ENCODE assay signal across 8 cellular contexts in genomic region chr13:28140433-28141125, GRCh38. TPM values are rescaled to one million over a fixed set of nuclear protein-coding genes. Genes with fewer than 3 reads are reported as not detected.
A peak's percentile ranks its signal among the peaks of the same experiment; 100 is the strongest.
DNase-seq lines count a peak whose midpoint lies in the region; ATAC-seq and TF ChIP-seq lines count a peak whose summit lies in the region.

No MANE protein-coding gene starts in this region.

- no peaks in the 10 kb centered on the region for H3K9me2 ChIP-seq in SK-N-SH

- H3K4me1 ChIP-seq in SK-N-SH (ENCODE audit: control insufficient read depth in 1 of 2, insufficient read depth in 2 of 2, low read depth in 1 of 2, low read length in 1 of 2): peaks cover 0 to 6% of the 10 kb centered on the region in 2 experiments; a peak in 3 of 4 replicates

- no peaks in the 10 kb centered on the region for H3K9me3 Mint-ChIP-seq in stimulated activated naive B cell treated with anti-CD40 and anti-IgM and Interleukin-4, amounts not matched to agents 10 μg/mL and 1 μg/mL and 100 μg/mL, for 72 hours

- peak overlapping the region; percentile 80 to 91 for H3K4me3 Mint-ChIP-seq in stimulated activated naive B cell treated with anti-CD40 and anti-IgM and Interleukin-4, amounts not matched to agents 10 μg/mL and 1 μg/mL and 100 μg/mL, for 72 hours

- no peaks in the 10 kb centered on the region for H3K27me3 ChIP-seq in SK-N-SH (ENCODE audit: insufficient read depth)
- H3K27me3 ChIP-seq in WERI-Rb-1 (ENCODE audit: insufficient read depth, low read depth, severe bottlenecking): no peaks in the 10 kb centered on the region

- peak overlapping the region; percentile 90 for H3K27ac Mint-ChIP-seq in stimulated activated naive B cell treated with anti-CD40 and anti-IgM and Interleukin-4, amounts not matched to agents 10 μg/mL and 1 μg/mL and 100 μg/mL, for 72 hours

- peaks cover 59% of the 10 kb centered on the region for H4K20me1 ChIP-seq in SK-N-SH (ENCODE audit: insufficient read depth)

- POLR2A ChIA-PET in SK-N-SH (lab: Yijun Ruan, JAX): no interaction called here

- peak overlapping the region; percentile 84 for H3K4me2 ChIP-seq in SK-N-SH

- H3K4me1 Mint-ChIP-seq in stimulated activated naive B cell treated with anti-CD40 and anti-IgM and Interleukin-4, amounts not matched to agents 10 μg/mL and 1 μg/mL and 100 μg/mL, for 72 hours: peaks cover 25 to 66% of the 10 kb centered on the region in 2 donors

- no peak for TF ChIP-seq CTCF in SK-N-SH (IDR thresholded peaks at IDR 0.05)
- no peak for TF ChIP-seq CTCF in WERI-Rb-1 (IDR thresholded peaks at IDR 0.05; ENCODE audit: low read depth, low read length)
- TF ChIP-seq CTCF in GM10266 (IDR thresholded peaks at IDR 0.05; ENCODE audit: control insufficient read depth, insufficient read depth, low read depth, missing control alignments): no peak

- 87% methylated on average over 10 of the region's 10 CpGs for WGBS in SK-N-SH (ENCODE audit: low lambda C conversion rate)

- no peaks in the 10 kb centered on the region for H3K9me3 ChIP-seq in SK-N-SH
- H3K9me3 ChIP-seq in WERI-Rb-1 (ENCODE audit: severe bottlenecking): no peaks in the 10 kb centered on the region

- peaks cover 75% of the 10 kb centered on the region for H3K79me2 ChIP-seq in SK-N-SH (ENCODE audit: insufficient read depth)

- H3K27me3 Mint-ChIP-seq in stimulated activated naive B cell treated with anti-CD40 and anti-IgM and Interleukin-4, amounts not matched to agents 10 μg/mL and 1 μg/mL and 100 μg/mL, for 72 hours: no peaks in the 10 kb centered on the region

- no peak overlapping the region; the same call in 1 of the 2 replicates for H3K9ac ChIP-seq in SK-N-SH

- TF ChIP-seq EP300 in SK-N-SH (IDR thresholded peaks at IDR 0.05; ENCODE audit: borderline replicate concordance in 1 of 2, low read depth in 1 of 2, low read length in 1 of 2): no peak

- no peak for TF ChIP-seq RAD21 in SK-N-SH (IDR thresholded peaks at IDR 0.05; ENCODE audit: low read length)

- H3F3A ChIP-seq in SK-N-SH (replicated peaks; ENCODE audit: insufficient read depth): peaks cover 7% of the 10 kb centered on the region

- H3K36me3 ChIP-seq in SK-N-SH (replicated peaks in 1 of 2; ENCODE audit: control insufficient read depth in 1 of 2, insufficient read depth in 2 of 2, low read length in 1 of 2): no peaks in the 10 kb centered on the region
- peaks cover 8% of the 10 kb centered on the region; the same call in 1 of the 2 replicates for H3K36me3 ChIP-seq in WERI-Rb-1

- CTCF ChIA-PET in SK-N-SH (lab: Yijun Ruan, JAX): no interaction called here

- H3K27ac ChIP-seq in SK-N-SH (ENCODE audit: low read depth in 2 of 2, low read length in 1 of 2) (peak overlapping the region in 1 of 2 experiments; percentile 94; a peak in 1 of 4 replicates), WERI-Rb-1 (no peak overlapping the region; the same call in 1 of the 2 replicates)

- peaks cover 12 to 15% of the 10 kb centered on the region in 2 donors for H3K36me3 Mint-ChIP-seq in stimulated activated naive B cell treated with anti-CD40 and anti-IgM and Interleukin-4, amounts not matched to agents 10 μg/mL and 1 μg/mL and 100 μg/mL, for 72 hours

- DNase-seq in SK-N-SH (no peak), WERI-Rb-1 (peak; percentile 26), glomerular visceral epithelial cell (ENCODE audit: extremely low spot score) (peak; percentile 24), GM10266 (ENCODE audit: extremely low spot score) (no peak), SKM-1 treated with dmso at 0.1 percent for 144 hours (lab: John Stamatoyannopoulos, UW; ENCODE audit: unreplicated experiment) (no peak)
- DNase-seq in stimulated activated naive B cell treated with anti-CD40 and anti-IgM and Interleukin-4, amounts not matched to agents 10 μg/mL and 1 μg/mL and 100 μg/mL, for 72 hours: no peak

- H3K4me3 ChIP-seq in SK-N-SH (ENCODE audit: low read depth in 2 of 2, low read length in 1 of 2) (peak overlapping the region; percentile 77 to 88; a peak in 2 of 4 replicates), WERI-Rb-1 (ENCODE audit: low read depth, low read length) (peak overlapping the region; percentile 75)

- no peak overlapping the region for H2AFZ ChIP-seq in SK-N-SH (ENCODE audit: low read depth)

- ATAC-seq in SK-N-SH treated with all-trans-retinoic acid at 6 μM for 48 hours (no peak), GM19328 (IDR thresholded peaks at IDR 0.05; ENCODE audit: unreplicated experiment) (no peak)
- no peak for ATAC-seq in stimulated activated naive B cell treated with anti-CD40 and anti-IgM and Interleukin-4, amounts not matched to agents 10 μg/mL and 1 μg/mL and 100 μg/mL, for 72 hours (replicated peaks)

TF ChIP-seq in SK-N-SH, 30 proteins besides CTCF, POLR2A, EP300 and RAD21:
- TF ChIP-seq REST (IDR thresholded peaks at IDR 0.05; ENCODE audit: low read depth, low read length) (no peak), TEAD4 (IDR thresholded peaks at IDR 0.05; ENCODE audit: borderline replicate concordance, insufficient read depth) (no peak), MXI1 (IDR thresholded peaks at IDR 0.05; ENCODE audit: low read depth, low read length) (no peak), GATA2 (CRISPR knock-in tag; IDR thresholded peaks at IDR 0.05) (no peak), RFX5 (IDR thresholded peaks at IDR 0.05; ENCODE audit: low read length) (no peak)

TF ChIP-seq in SK-N-SH treated with all-trans-retinoic acid at 6 μM for 48 hours, 23 proteins besides CTCF, POLR2A, EP300 and RAD21:
- no peak for TF ChIP-seq ISL1 (CRISPR knock-in tag; IDR thresholded peaks at IDR 0.05)
- TF ChIP-seq ZC3H10 (CRISPR knock-in tag; IDR thresholded peaks at IDR 0.05): no peak
- no peak for TF ChIP-seq PATZ1 (CRISPR knock-in tag; IDR thresholded peaks at IDR 0.05; ENCODE audit: borderline replicate concordance)
- TF ChIP-seq PPARA (CRISPR knock-in tag; IDR thresholded peaks at IDR 0.05; ENCODE audit: borderline replicate concordance): no peak
- no peak for TF ChIP-seq ZNF565 (CRISPR knock-in tag; conservative IDR thresholded peaks at IDR 0.05; ENCODE audit: low read depth)
- no peak for TF ChIP-seq TCF4 (CRISPR knock-in tag; IDR thresholded peaks at IDR 0.05; ENCODE audit: borderline replicate concordance)
- TF ChIP-seq BACH2 (CRISPR knock-in tag; IDR thresholded peaks at IDR 0.05; ENCODE audit: borderline replicate concordance): no peak
- TF ChIP-seq ZFP30 (CRISPR knock-in tag; IDR thresholded peaks at IDR 0.05): no peak
- no peak for TF ChIP-seq GLIS3 (CRISPR knock-in tag; IDR thresholded peaks at IDR 0.05)
- TF ChIP-seq TOX (CRISPR knock-in tag; IDR thresholded peaks at IDR 0.05; ENCODE audit: borderline replicate concordance): no peak
- TF ChIP-seq TSHZ2 (CRISPR knock-in tag; IDR thresholded peaks at IDR 0.05): no peak
- no peak for TF ChIP-seq ZFP3 (CRISPR knock-in tag; IDR thresholded peaks at IDR 0.05)
TF ChIP-seq in SK-N-SH treated with all-trans-retinoic acid at 6 μM for 48 hours: peak in this region for 0.

RNA-seq across cellular contexts. Expression of gene PAN3, which starts 2.2 kb away (rescaled TPM):
- 6.4 and 7.9 TPM in 2 replicates for polyA plus RNA-seq in SK-N-SH (2012; rRNA removed)
- 6.7 and 7.1 TPM in 2 replicates for polyA plus RNA-seq in SK-N-SH (2012; cell fraction: cytosol; rRNA removed)
- 7.5 and 18.5 TPM in 2 replicates for polyA plus RNA-seq in SK-N-SH (2012; cell fraction: nucleus; rRNA removed)

RNA-seq across cellular contexts. Expression of gene FLT3, which starts 40.2 kb away (rescaled TPM):
- not detected in 2 replicates for polyA plus RNA-seq in SK-N-SH (2012; rRNA removed)
- polyA plus RNA-seq in SK-N-SH (2012; cell fraction: cytosol; rRNA removed): not detected in 2 replicates
- not detected in 2 replicates for polyA plus RNA-seq in SK-N-SH (2012; cell fraction: nucleus; rRNA removed)

Comparison
In these comparisons a context has a peak if more than half of its experiments do, and no peak if none do; other contexts are left out.
1. DNase-seq: peak in WERI-Rb-1 (single experiment) and glomerular visceral epithelial cell (single experiment); none in SK-N-SH (single experiment), stimulated activated naive B cell treated with anti-CD40 and anti-IgM and Interleukin-4, amounts not matched to agents 10 μg/mL and 1 μg/mL and 100 μg/mL, for 72 hours (single experiment), GM10266 (single experiment) and SKM-1 treated with dmso at 0.1 percent for 144 hours (single experiment).